ENCODE assay signal across 18 cellular contexts in genomic region chr1:18339161-18339560, GRCh38.
"Had no signal": no experiment of that assay in that cellular context is flagged by ENCODE, and none has a peak within 500 bp of the region (broad histone marks: within the 10 kb centered on the region; RNA-seq: fewer than 3 reads in every experiment).

No MANE protein-coding gene starts in this region.

- ATAC-seq: activated naive CD4-positive, alpha-beta T cell treated with anti-CD3 and anti-CD28 coated beads, Interleukin-2, amount 50 U/mL, for 72 hours; gastrocnemius medialis; heart left ventricle; left ventricle myocardium superior had no signal

- DNase-seq: activated B cell treated with CpG ODN at 0.5 μM for 24 hours; activated CD4-positive, alpha-beta memory T cell treated with anti-CD3 and anti-CD28 coated beads for 36 hours; activated CD4-positive, alpha-beta T cell treated with anti-CD3 and anti-CD28 coated beads for 4 hours; activated gamma-delta T cell treated with Interleukin-2 at 50 U/mL for 16 hours; activated T-cell treated with anti-CD3 and anti-CD28 coated beads for 4 hours; adrenal gland; cerebellar nuclear complex; effector CD4-positive, alpha-beta T cell; gastrocnemius medialis; heart left ventricle; kidney; left ventricle myocardium superior; stimulated activated CD4-positive, alpha-beta T cell treated with anti-CD3 and anti-CD28 coated beads, Interleukin-1b, Interleukin-23, amount 100 ng/mL, for 48 hours; stimulated activated CD8-positive, alpha-beta memory T cell treated with anti-CD3 and anti-CD28 coated beads, Interleukin-4, amount 100 ng/mL, for 48 hours; stimulated activated naive CD4-positive, alpha-beta T cell had no signal

- FAIRE-seq: astrocyte, kidney had no signal

- H3K9me3 ChIP-seq: adrenal gland, breast epithelium, gastrocnemius medialis, heart left ventricle had no signal

- H3K27me3 ChIP-seq: adrenal gland had no signal

- H3K36me3 ChIP-seq: adrenal gland, breast epithelium, gastrocnemius medialis, heart left ventricle had no signal

- H3K4me1 ChIP-seq: adrenal gland, breast epithelium, gastrocnemius medialis, heart left ventricle had no signal

- H3K4me3 ChIP-seq: adrenal gland, breast epithelium, gastrocnemius medialis, heart left ventricle had no signal

- H3K27ac ChIP-seq: adrenal gland, breast epithelium, gastrocnemius medialis, heart left ventricle had no signal
